8 cellular contexts compared by ENCODE assay signal in genomic region chr17:17752822-17753448, GRCh38.
DNase-seq lines count a peak whose midpoint lies in the region; ATAC-seq and TF ChIP-seq lines count a peak whose summit lies in the region.

No MANE protein-coding gene starts in this region.

- no peak for ATAC-seq in stimulated activated naive CD8-positive, alpha-beta T cell treated with anti-CD3 and anti-CD28 coated beads, Interleukin-15, Interleukin-2, amounts not matched to agents 100 U/mL and 50 U/mL, for 24 hours
- no peak for ATAC-seq in HG02973 (IDR thresholded peaks at IDR 0.05; ENCODE audit: unreplicated experiment)
- no peak for ATAC-seq in HG02840 (IDR thresholded peaks at IDR 0.05; ENCODE audit: low FRiP score, unreplicated experiment)

- no peaks in the 10 kb centered on the region for H3K9me3 Mint-ChIP-seq in stimulated activated naive CD8-positive, alpha-beta T cell treated with anti-CD3 and anti-CD28 coated beads, Interleukin-15, Interleukin-2, amounts not matched to agents 100 ng/mL and 50 ng/mL, for 24 hours
- H3K9me3 Mint-ChIP-seq in mesothelial cell of epicardium = no peaks in the 10 kb centered on the region

- TF ChIP-seq CTCF in mesothelial cell of epicardium (IDR thresholded peaks at IDR 0.05; ENCODE audit: unreplicated experiment) = no peak

- H3K4me1 Mint-ChIP-seq in stimulated activated naive CD8-positive, alpha-beta T cell treated with anti-CD3 and anti-CD28 coated beads, Interleukin-15, Interleukin-2, amounts not matched to agents 100 ng/mL and 50 ng/mL, for 24 hours (ENCODE audit: low read depth) = peaks cover 78% of the 10 kb centered on the region
- H3K4me1 Mint-ChIP-seq in mesothelial cell of epicardium = peaks cover 52% of the 10 kb centered on the region

- peak overlapping the region; percentile 97 for H3K4me3 Mint-ChIP-seq in stimulated activated naive CD8-positive, alpha-beta T cell treated with anti-CD3 and anti-CD28 coated beads, Interleukin-15, Interleukin-2, amounts not matched to agents 100 ng/mL and 50 ng/mL, for 24 hours
- peak overlapping the region; percentile 63 for H3K4me3 Mint-ChIP-seq in mesothelial cell of epicardium

- peak overlapping the region; percentile 90 for H3K27ac ChIP-seq in caudate nucleus (ENCODE audit: low read depth, low read length)

- DNase-seq in stimulated activated naive CD8-positive, alpha-beta T cell treated with anti-CD3 and anti-CD28 coated beads, Interleukin-15, Interleukin-2, amounts not matched to agents 100 U/mL and 50 U/mL, for 24 hours = no peak
- DNase-seq in caudate nucleus (lab: John Stamatoyannopoulos, UW) = peak in 38 of 61 donors; percentile 24 to 84 (median 54)
- DNase-seq in mesothelial cell of epicardium (ENCODE audit: low spot score in 2 of 2, unreplicated experiment in 2 of 2) = no peak
- no peak for DNase-seq in activated CD4-positive, CD25-positive, alpha-beta regulatory T cell (lab: John Stamatoyannopoulos, UW)
- DNase-seq in effector CD8-positive, alpha-beta T cell (lab: John Stamatoyannopoulos, UW) = no peak

- H3K36me3 Mint-ChIP-seq in stimulated activated naive CD8-positive, alpha-beta T cell treated with anti-CD3 and anti-CD28 coated beads, Interleukin-15, Interleukin-2, amounts not matched to agents 100 ng/mL and 50 ng/mL, for 24 hours (ENCODE audit: low read depth) = no peaks in the 10 kb centered on the region
- no peaks in the 10 kb centered on the region for H3K36me3 Mint-ChIP-seq in mesothelial cell of epicardium

- no peaks in the 10 kb centered on the region for H3K27me3 Mint-ChIP-seq in stimulated activated naive CD8-positive, alpha-beta T cell treated with anti-CD3 and anti-CD28 coated beads, Interleukin-15, Interleukin-2, amounts not matched to agents 100 ng/mL and 50 ng/mL, for 24 hours
- no peaks in the 10 kb centered on the region for H3K27me3 Mint-ChIP-seq in mesothelial cell of epicardium (ENCODE audit: low read depth)

- peak overlapping the region; percentile 97 for H3K27ac Mint-ChIP-seq in stimulated activated naive CD8-positive, alpha-beta T cell treated with anti-CD3 and anti-CD28 coated beads, Interleukin-15, Interleukin-2, amounts not matched to agents 100 ng/mL and 50 ng/mL, for 24 hours
- H3K27ac Mint-ChIP-seq in mesothelial cell of epicardium = peak overlapping the region; percentile 96

Comparison
In these comparisons a context has a peak if more than half of its experiments do, and no peak if none do; other contexts are left out.
1. DNase-seq: peak in caudate nucleus (38 of 61); none in stimulated activated naive CD8-positive, alpha-beta T cell treated with anti-CD3 and anti-CD28 coated beads, Interleukin-15, Interleukin-2, amounts not matched to agents 100 U/mL and 50 U/mL, for 24 hours (single experiment), mesothelial cell of epicardium (0 of 2), activated CD4-positive, CD25-positive, alpha-beta regulatory T cell (0 of 4) and effector CD8-positive, alpha-beta T cell (single experiment).